ENCODE assay signal across 8 cellular contexts in genomic region chr18:46916551-46917107, GRCh38. TPM values are rescaled to one million over a fixed set of nuclear protein-coding genes. Genes with fewer than 3 reads are reported as not detected.
A peak's percentile ranks its signal among the peaks of the same experiment; 100 is the strongest.
DNase-seq lines count a peak whose midpoint lies in the region; ATAC-seq and TF ChIP-seq lines count a peak whose summit lies in the region.

No MANE protein-coding gene starts in this region.

- peak overlapping the region; percentile 93 for H3K27ac Mint-ChIP-seq in activated T-cell treated with anti-CD3 and anti-CD28 coated beads, Interleukin-2, amount 50 U/mL, for 24 hours

- in situ Hi-C loops in GM23248 (cut with MboI), result no loop called here

- H3K27me3 ChIP-seq in GM23248 (replicated peaks; ENCODE audit: insufficient read depth), result no peaks in the 10 kb centered on the region
- no peaks in the 10 kb centered on the region for H3K27me3 ChIP-seq in foreskin keratinocyte

- H3K36me3 ChIP-seq in GM23248 (ENCODE audit: low read depth), result no peaks in the 10 kb centered on the region

- H3K4me3 Mint-ChIP-seq in activated T-cell treated with anti-CD3 and anti-CD28 coated beads, Interleukin-2, amount 50 U/mL, for 24 hours, result peak overlapping the region; percentile 90

- H3K4me1 Mint-ChIP-seq in activated T-cell treated with anti-CD3 and anti-CD28 coated beads, Interleukin-2, amount 50 U/mL, for 24 hours (ENCODE audit: low read depth), result peaks cover 54% of the 10 kb centered on the region

- peaks cover 2% of the 10 kb centered on the region for H3K9me3 Mint-ChIP-seq in activated T-cell treated with anti-CD3 and anti-CD28 coated beads, Interleukin-2, amount 50 U/mL, for 24 hours

- H3K79me2 ChIP-seq in GM23248 (ENCODE audit: insufficient read depth), result peaks cover 51% of the 10 kb centered on the region

- no peak for TF ChIP-seq CTCF in foreskin keratinocyte (conservative IDR thresholded peaks at IDR 0.05)

- H2AFZ ChIP-seq in GM23248, result peak overlapping the region; percentile 92

- no peaks in the 10 kb centered on the region; the same call in 1 of the 2 replicates for H4K20me1 ChIP-seq in GM23248 (ENCODE audit: insufficient read depth)

- ATAC-seq in foreskin keratinocyte (peak; percentile 37), HG02840 (IDR thresholded peaks at IDR 0.05; ENCODE audit: low FRiP score, unreplicated experiment) (no peak)

- no peaks in the 10 kb centered on the region for H3K9me2 ChIP-seq in GM23248 (ENCODE audit: insufficient read depth)

- H3K4me3 ChIP-seq in GM23248, result peak overlapping the region; percentile 87

- H3K9me3 ChIP-seq in GM23248 (ENCODE audit: low read depth), result no peaks in the 10 kb centered on the region

- peak; percentile 55 for DNase-seq in NCI-H1092 treated with DMSO at 0.1 percent for 48 hours (lab: John Stamatoyannopoulos, UW)
- DNase-seq in NCI-H1092 (lab: John Stamatoyannopoulos, UW), result no peak
- peak; percentile 61 for DNase-seq in GM23248
- DNase-seq in NAMALWA (ENCODE audit: low spot score), result peak; percentile 65
- DNase-seq in activated T-cell treated with anti-CD3 and anti-CD28 coated beads, Interleukin-2, amount 50 U/mL, for 24 hours, result no peak
- DNase-seq in foreskin keratinocyte, result peak in 1 of 2 donors; percentile 36
- peak; percentile 6 for DNase-seq in occipital lobe (lab: John Stamatoyannopoulos, UW)

- H3K27ac ChIP-seq in GM23248, result peak overlapping the region; percentile 67
- no peak overlapping the region for H3K27ac ChIP-seq in foreskin keratinocyte

- H3K27me3 Mint-ChIP-seq in activated T-cell treated with anti-CD3 and anti-CD28 coated beads, Interleukin-2, amount 50 U/mL, for 24 hours, result no peaks in the 10 kb centered on the region

- H3K36me3 Mint-ChIP-seq in activated T-cell treated with anti-CD3 and anti-CD28 coated beads, Interleukin-2, amount 50 U/mL, for 24 hours (ENCODE audit: low read depth), result peaks cover 6% of the 10 kb centered on the region

- H3K4me1 ChIP-seq in GM23248 (ENCODE audit: insufficient read depth), result 0 out of 2 replicates have a peak, but pooled peaks cover 5% of the 10 kb centered on the region
- H3K4me1 ChIP-seq in foreskin keratinocyte, result no peaks in the 10 kb centered on the region

- H3K4me2 ChIP-seq in GM23248 (ENCODE audit: unreplicated experiment), result peak overlapping the region; percentile 94

- WGBS in GM23248 (ENCODE audit: low coverage in 1 of 2, low lambda C conversion rate in 2 of 2, missing lambda C conversion rate in 2 of 2), 2 experiments, result 0 to 2% methylated on average over 8 to 21 of the region's 21 CpGs

- peak overlapping the region; percentile 87 for H3K9ac ChIP-seq in GM23248

- H3F3A ChIP-seq in GM23248 (ENCODE audit: insufficient read depth), result peaks cover 9% of the 10 kb centered on the region

RNA-seq across cellular contexts. Expression of gene PIAS2, which starts 0.7 kb away (rescaled TPM):
- 21.3 and 25.0 TPM in 2 replicates for total RNA-seq in GM23248 (2014; rRNA removed; shearing (Covaris generic))
- polyA plus RNA-seq in GM23248 (2016; fragmentation: Nextera tagmentation; extraction: Ambion mirVana) (23.0 and 26.0 TPM in 2 replicates), foreskin keratinocyte (3.8 and 4.5 TPM in 2 replicates)
- total RNA-seq in foreskin keratinocyte (11.9 and 12.3 TPM in 2 replicates), occipital lobe (72.7 TPM)

RNA-seq across cellular contexts. Expression of gene KATNAL2, which starts 0.8 kb away (rescaled TPM):
- total RNA-seq in GM23248 (2014; rRNA removed; shearing (Covaris generic)), result 3.9 and 9.6 TPM in 2 replicates
- polyA plus RNA-seq in GM23248 (2016; fragmentation: Nextera tagmentation; extraction: Ambion mirVana) (4.1 and 4.6 TPM in 2 replicates), foreskin keratinocyte (0.51 and 0.63 TPM in 2 replicates)
- total RNA-seq in foreskin keratinocyte (0.95 and 1.3 TPM in 2 replicates), occipital lobe (2.0 TPM)

Comparison
In these comparisons a context has a peak if more than half of its experiments do, and no peak if none do; other contexts are left out.
1. DNase-seq: peak in NCI-H1092 treated with DMSO at 0.1 percent for 48 hours (single experiment), GM23248 (single experiment), NAMALWA (single experiment) and occipital lobe (single experiment); none in NCI-H1092 (single experiment) and activated T-cell treated with anti-CD3 and anti-CD28 coated beads, Interleukin-2, amount 50 U/mL, for 24 hours (single experiment).